19 cellular contexts compared by ENCODE assay signal in genomic region chr10:79055100-79055782, GRCh38.
"Had no signal": no experiment of that assay in that cellular context is flagged by ENCODE, and none has a peak within 500 bp of the region (broad histone marks: within the 10 kb centered on the region; RNA-seq: fewer than 3 reads in every experiment).

No MANE protein-coding gene starts in this region.

- H3K9me3 ChIP-seq: gastrocnemius medialis, heart right ventricle, neutrophil, right atrium auricular region, testis had no signal

- H3K27ac ChIP-seq: gastrocnemius medialis, heart right ventricle, neutrophil, right atrium auricular region, SK-N-MC, testis had no signal

- H3K27me3 ChIP-seq: gastrocnemius medialis, heart right ventricle, right atrium auricular region, testis had no signal

- H3K4me3 Mint-ChIP-seq: activated naive CD8-positive, alpha-beta T cell; natural killer cell; stimulated activated naive CD8-positive, alpha-beta T cell treated with anti-CD3 and anti-CD28 coated beads, Interleukin-15, Interleukin-2, amounts not matched to agents 100 ng/mL and 50 ng/mL, for 24 hours had no signal

- H3K36me3 ChIP-seq: gastrocnemius medialis, heart right ventricle, neutrophil, right atrium auricular region had no signal

- H3K36me3 Mint-ChIP-seq: natural killer cell had no signal

- DNase-seq: activated CD4-positive, alpha-beta T cell treated with anti-CD3 and anti-CD28 coated beads, Interleukin-2, amount 50 U/mL, for 48 hours; activated CD4-positive, CD25-positive, alpha-beta regulatory T cell treated with anti-CD3 and anti-CD28 coated beads, Interleukin-2, amount 50 U/mL, for 72 hours; activated gamma-delta T cell treated with Interleukin-2 at 50 U/mL for 16 hours; activated T-cell treated with anti-CD3 and anti-CD28 coated beads, Interleukin-2, amount 50 U/mL, for 48 hours; cerebellar nuclear complex; dermis blood vessel endothelial cell; gastrocnemius medialis; heart right ventricle; mammary epithelial cell; natural killer cell; T1000; testis had no signal

- ATAC-seq: gastrocnemius medialis, heart right ventricle, natural killer cell had no signal

- H3K4me3 ChIP-seq: gastrocnemius medialis, heart right ventricle, right atrium auricular region, SK-N-MC, smooth muscle cell, testis had no signal

- H3K4me1 Mint-ChIP-seq: natural killer cell had no signal

- H3K9me3 Mint-ChIP-seq: natural killer cell; stimulated activated naive CD8-positive, alpha-beta T cell treated with anti-CD3 and anti-CD28 coated beads, Interleukin-15, Interleukin-2, amounts not matched to agents 100 ng/mL and 50 ng/mL, for 24 hours had no signal

- H3K4me1 ChIP-seq: gastrocnemius medialis, testis had no signal

- H3K27ac Mint-ChIP-seq: activated naive CD8-positive, alpha-beta T cell; natural killer cell; progenitor cell of endocrine pancreas; stimulated activated naive CD8-positive, alpha-beta T cell treated with anti-CD3 and anti-CD28 coated beads, Interleukin-15, Interleukin-2, amounts not matched to agents 100 ng/mL and 50 ng/mL, for 24 hours had no signal

- H3K27me3 Mint-ChIP-seq: activated naive CD8-positive, alpha-beta T cell; progenitor cell of endocrine pancreas; stimulated activated naive CD8-positive, alpha-beta T cell treated with anti-CD3 and anti-CD28 coated beads, Interleukin-15, Interleukin-2, amounts not matched to agents 100 ng/mL and 50 ng/mL, for 24 hours had no signal
